ENCODE assay signal across 8 cellular contexts in the genomic region with DNA sequence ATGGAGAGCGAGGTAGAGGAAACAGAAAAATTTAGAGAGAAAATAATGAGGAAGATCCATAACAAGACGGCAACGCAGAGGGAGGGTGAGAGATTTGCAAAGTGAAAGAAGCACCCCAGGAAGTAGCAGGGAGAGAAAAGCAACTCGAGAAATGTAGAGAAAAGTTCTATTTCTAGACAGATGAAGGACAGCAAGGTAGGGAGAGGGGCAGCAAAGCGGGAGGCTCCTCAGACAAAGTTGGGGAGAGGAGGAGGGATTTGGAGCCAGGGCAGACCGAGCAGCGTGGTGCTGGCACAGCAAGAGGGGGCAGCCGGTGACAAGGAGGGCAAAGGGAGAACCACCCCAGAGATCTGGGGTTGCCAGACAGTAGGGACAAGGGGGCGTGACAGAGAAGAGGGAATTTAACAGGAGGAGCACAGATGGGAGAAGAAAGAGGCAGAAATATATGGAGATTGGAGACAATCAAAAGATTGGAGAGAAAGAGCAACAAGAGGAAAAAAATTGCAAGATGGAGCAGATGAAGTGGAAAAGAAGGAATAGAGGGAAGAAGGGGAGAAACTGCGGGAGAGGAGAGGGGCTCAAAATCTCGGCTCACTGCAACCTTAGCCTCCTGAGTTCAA. TPM values are rescaled to one million over a fixed set of nuclear protein-coding genes. Genes with fewer than 3 reads are reported as not detected.
DNase-seq lines count a peak whose midpoint lies in the region; ATAC-seq and TF ChIP-seq lines count a peak whose summit lies in the region.

No MANE protein-coding gene starts in this region.

- peaks cover 55% of the 10 kb centered on the region for H3K36me3 Mint-ChIP-seq in brain

- H3K27ac Mint-ChIP-seq in brain: peak overlapping the region; percentile 90 to 98 (median 97)

- ATAC-seq in heart left ventricle: peak in 1 of 4 donors; percentile 17
- no peak for ATAC-seq in Right ventricle myocardium superior (ENCODE audit: poor library complexity)
- ATAC-seq in omental fat pad (ENCODE audit: low FRiP score): no peak

- H3K27me3 ChIP-seq in heart left ventricle: no peaks in the 10 kb centered on the region

- no peak for TF ChIP-seq CTCF in heart left ventricle (IDR thresholded peaks at IDR 0.05)
- no peak for TF ChIP-seq CTCF in brain (conservative IDR thresholded peaks at IDR 0.05)
- no peak for TF ChIP-seq CTCF in omental fat pad (IDR thresholded peaks at IDR 0.05)

- intact Hi-C loops in heart left ventricle (cut with DNase I) (no loop called here), Right ventricle myocardium superior (cut with DNase I) (no loop called here)

- peak overlapping the region; percentile 61 to 99 (median 92) for H3K4me3 ChIP-seq in heart left ventricle

- peaks cover 0 to 12% (median 0%) of the 10 kb centered on the region in 9 donors for H3K36me3 ChIP-seq in heart left ventricle

- H3K4me1 ChIP-seq in heart left ventricle: peaks cover 4 to 28% (median 15%) of the 10 kb centered on the region in 12 donors

- H3K27ac ChIP-seq in heart left ventricle (peak overlapping the region; percentile 79 to 98 (median 91)), substantia nigra (ENCODE audit: low read depth, low read length, poor library complexity, severe bottlenecking) (peak overlapping the region; percentile 79)

- no peaks in the 10 kb centered on the region for H3K9me3 ChIP-seq in heart left ventricle

- H3K4me1 Mint-ChIP-seq in brain: peaks cover 50% of the 10 kb centered on the region

- H3K4me3 Mint-ChIP-seq in brain: peak overlapping the region; percentile 91 to 98 (median 93)

- peaks cover 28 to 46% (median 34%) of the 10 kb centered on the region in 5 experiments for H3K9me3 Mint-ChIP-seq in brain

- DNase-seq in heart left ventricle (peak in 2 of 5 donors; percentile 19 to 30), Right ventricle myocardium superior (no peak), NCI-H748 treated with DMSO at 0.1 percent for 48 hours (lab: John Stamatoyannopoulos, UW) (peak; percentile 30), left kidney (ENCODE audit: low read depth, low spot score) (peak; percentile 59), substantia nigra (lab: John Stamatoyannopoulos, UW) (peak in 4 of 49 donors; percentile 1 to 5 (median 4)), omental fat pad (ENCODE audit: low spot score) (no peak)
- no peak for DNase-seq in effector CD8-positive, alpha-beta T cell (lab: John Stamatoyannopoulos, UW)

- no peak for TF ChIP-seq POLR2A in heart left ventricle (IDR thresholded peaks at IDR 0.05)

- peaks cover 3% of the 10 kb centered on the region for H3K27me3 Mint-ChIP-seq in brain

- WGBS in heart left ventricle, 4 donors: 9 to 12% (median 11%) methylated on average over 11 of the region's 11 CpGs

RNA-seq across cellular contexts. Expression of gene ZNF766, which starts 1.0 kb away (rescaled TPM):
- 10 to 100 TPM in 5 of 9 donors, 1 to 10 TPM in 4; 4.8 to 16.6 (median 10.7) TPM for total RNA-seq in heart left ventricle
- 1 to 10 TPM; 2.9 to 6.4 TPM for polyA plus RNA-seq in heart left ventricle
- 11.1 TPM for total RNA-seq in Right ventricle myocardium superior
- polyA plus RNA-seq in brain (ENCODE audit: insufficient read depth, low read depth, low replicate concordance): 5.0 TPM
- total RNA-seq in omental fat pad: 10 to 100 TPM in 1 of 4 donors, 1 to 10 TPM in 3; 5.7 to 21.8 (median 8.3) TPM

RNA-seq across cellular contexts. Expression of gene ZNF480, which starts 26.6 kb away (rescaled TPM):
- total RNA-seq in heart left ventricle: 10 to 100 TPM in 8 of 9 donors, 1 to 10 TPM in 1; 9.8 to 20.2 (median 13.3) TPM
- polyA plus RNA-seq in heart left ventricle: 10 to 100 TPM; 10.3 to 16.3 TPM
- total RNA-seq in Right ventricle myocardium superior: 15.9 TPM
- polyA plus RNA-seq in brain (ENCODE audit: insufficient read depth, low read depth, low replicate concordance): 1.2 TPM
- 10 to 100 TPM in 1 of 4 donors, 1 to 10 TPM in 3; 4.9 to 12.9 (median 7.4) TPM for total RNA-seq in omental fat pad

Comparison
In these comparisons a context has a peak if more than half of its experiments do, and no peak if none do; other contexts are left out.
1. DNase-seq: peak in NCI-H748 treated with DMSO at 0.1 percent for 48 hours (single experiment) and left kidney (single experiment); none in Right ventricle myocardium superior (single experiment), omental fat pad (single experiment) and effector CD8-positive, alpha-beta T cell (single experiment).